Comparison of ENCODE assay signal across 14 cellular contexts in the genomic region with DNA sequence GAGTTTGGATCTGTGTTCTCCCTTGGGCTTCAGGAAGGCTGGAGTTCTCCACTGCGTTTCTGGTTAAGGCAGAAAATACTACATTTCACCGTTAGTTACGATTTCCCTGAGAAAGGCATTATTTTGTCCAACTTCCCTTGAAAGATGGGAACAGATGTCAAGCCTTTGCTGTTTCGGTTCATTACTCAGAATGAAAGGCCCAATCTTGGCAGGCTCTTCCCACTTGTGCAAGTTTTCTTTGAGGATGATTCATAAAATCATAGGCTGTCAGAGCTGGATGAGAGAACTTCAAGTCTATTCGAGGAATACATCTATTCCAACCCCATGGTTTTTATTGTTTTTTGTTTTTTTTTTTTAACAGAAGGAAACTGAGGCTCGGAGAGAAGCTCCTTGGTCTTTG.
A peak's percentile ranks its signal among the peaks of the same experiment; 100 is the strongest.
DNase-seq lines count a peak whose midpoint lies in the region; ATAC-seq and TF ChIP-seq lines count a peak whose summit lies in the region.
"Had no signal": no experiment of that assay in that cellular context is flagged by ENCODE, and none has a peak within 500 bp of the region (broad histone marks: within the 10 kb centered on the region; RNA-seq: fewer than 3 reads in every experiment).

No MANE protein-coding gene starts in this region.

- H3K9me3 ChIP-seq in MG63, result no peaks in the 10 kb centered on the region
- no peaks in the 10 kb centered on the region for H3K9me3 ChIP-seq in esophagus squamous epithelium

- H3K4me1 ChIP-seq in esophagus squamous epithelium, result no peaks in the 10 kb centered on the region

- DNase-seq in MG63 (peak; percentile 59), middle frontal gyrus (ENCODE audit: extremely low spot score, low spot score) (peak; percentile 53), esophagus squamous epithelium (lab: John Stamatoyannopoulos, UW) (no peak)
- DNase-seq in activated CD4-positive, alpha-beta T cell treated with anti-CD3 and anti-CD28 coated beads for 36 hours, result no peak
- no peak for DNase-seq in stimulated activated CD4-positive, alpha-beta T cell treated with anti-CD3 and anti-CD28 coated beads, Interleukin-15, amount 100 ng/mL, for 24 hours
- no peak for DNase-seq in stimulated activated naive B cell treated with anti-CD40 and anti-IgM and Interleukin-4, amounts not matched to agents 10 μg/mL and 1 μg/mL and 100 μg/mL, for 72 hours
- DNase-seq: Calu3; CD4-positive, alpha-beta memory T cell; DMS79; HCEC 1CT; NCI-H187 treated with DMSO at 0.1 percent for 48 hours; NCI-H510A treated with DMSO at 0.1 percent for 48 hours had no signal

- H3K36me3 Mint-ChIP-seq in brain, result peaks cover 21% of the 10 kb centered on the region
- H3K36me3 Mint-ChIP-seq in activated CD4-positive, alpha-beta T cell treated with anti-CD3 and anti-CD28 coated beads for 36 hours (ENCODE audit: low read depth), result no peaks in the 10 kb centered on the region
- no peaks in the 10 kb centered on the region for H3K36me3 Mint-ChIP-seq in stimulated activated naive B cell treated with anti-CD40 and anti-IgM and Interleukin-4, amounts not matched to agents 10 μg/mL and 1 μg/mL and 100 μg/mL, for 72 hours
- H3K36me3 Mint-ChIP-seq: CD4-positive, alpha-beta memory T cell had no signal

- no peak overlapping the region for H3K27ac ChIP-seq in esophagus squamous epithelium
- H3K27ac ChIP-seq: KMS-11 had no signal

- POLR2A ChIA-PET in activated CD4-positive, alpha-beta T cell treated with anti-CD3 and anti-CD28 coated beads for 36 hours (lab: Charles Lee), result no interaction called here

- peak overlapping the region in 1 of 5 experiments; percentile 44 for H3K4me3 Mint-ChIP-seq in brain
- H3K4me3 Mint-ChIP-seq in activated CD4-positive, alpha-beta T cell treated with anti-CD3 and anti-CD28 coated beads for 36 hours, result no peak overlapping the region
- H3K4me3 Mint-ChIP-seq in stimulated activated naive B cell treated with anti-CD40 and anti-IgM and Interleukin-4, amounts not matched to agents 10 μg/mL and 1 μg/mL and 100 μg/mL, for 72 hours, result no peak overlapping the region
- H3K4me3 Mint-ChIP-seq: CD4-positive, alpha-beta memory T cell had no signal

- H3K27me3 Mint-ChIP-seq in brain, result peaks cover 11% of the 10 kb centered on the region
- H3K27me3 Mint-ChIP-seq in activated CD4-positive, alpha-beta T cell treated with anti-CD3 and anti-CD28 coated beads for 36 hours, result peaks cover 12% of the 10 kb centered on the region
- peaks cover 15 to 28% of the 10 kb centered on the region in 2 donors for H3K27me3 Mint-ChIP-seq in stimulated activated naive B cell treated with anti-CD40 and anti-IgM and Interleukin-4, amounts not matched to agents 10 μg/mL and 1 μg/mL and 100 μg/mL, for 72 hours

- intact Hi-C loops in activated CD4-positive, alpha-beta T cell treated with anti-CD3 and anti-CD28 coated beads for 36 hours (cut with DNase I, micrococcal nuclease), result no loop called here
- intact Hi-C loops in esophagus squamous epithelium (cut with DNase I), result no loop called here

- no peak overlapping the region for H3K4me3 ChIP-seq in MG63
- H3K4me3 ChIP-seq in esophagus squamous epithelium, result no peak overlapping the region

- WGBS in esophagus squamous epithelium, 2 donors, result 46 to 50% methylated on average over 6 of the region's 6 CpGs

- H3K27me3 ChIP-seq in MG63 (no peaks in the 10 kb centered on the region), esophagus squamous epithelium (peaks cover 0 to 50% (median 0%) of the 10 kb centered on the region in 4 donors)

- no peak for ATAC-seq in activated CD4-positive, alpha-beta T cell treated with anti-CD3 and anti-CD28 coated beads for 36 hours
- ATAC-seq in stimulated activated naive B cell treated with anti-CD40 and anti-IgM and Interleukin-4, amounts not matched to agents 10 μg/mL and 1 μg/mL and 100 μg/mL, for 72 hours (replicated peaks), result no peak

- peak overlapping the region; percentile 34 to 91 (median 74) for H3K27ac Mint-ChIP-seq in brain
- H3K27ac Mint-ChIP-seq in activated CD4-positive, alpha-beta T cell treated with anti-CD3 and anti-CD28 coated beads for 36 hours, result no peak overlapping the region
- H3K27ac Mint-ChIP-seq in stimulated activated naive B cell treated with anti-CD40 and anti-IgM and Interleukin-4, amounts not matched to agents 10 μg/mL and 1 μg/mL and 100 μg/mL, for 72 hours, result no peak overlapping the region
- H3K27ac Mint-ChIP-seq: CD4-positive, alpha-beta memory T cell had no signal

- no peaks in the 10 kb centered on the region for H3K36me3 ChIP-seq in MG63
- H3K36me3 ChIP-seq in esophagus squamous epithelium, result no peaks in the 10 kb centered on the region

- no peak for TF ChIP-seq POLR2A in esophagus squamous epithelium (IDR thresholded peaks at IDR 0.05)

- H3K4me1 Mint-ChIP-seq in brain, result peaks cover 81% of the 10 kb centered on the region
- no peaks in the 10 kb centered on the region for H3K4me1 Mint-ChIP-seq in activated CD4-positive, alpha-beta T cell treated with anti-CD3 and anti-CD28 coated beads for 36 hours
- no peaks in the 10 kb centered on the region for H3K4me1 Mint-ChIP-seq in stimulated activated naive B cell treated with anti-CD40 and anti-IgM and Interleukin-4, amounts not matched to agents 10 μg/mL and 1 μg/mL and 100 μg/mL, for 72 hours
- H3K4me1 Mint-ChIP-seq: CD4-positive, alpha-beta memory T cell had no signal

- no peaks in the 10 kb centered on the region for H3K9me3 Mint-ChIP-seq in brain
- H3K9me3 Mint-ChIP-seq in activated CD4-positive, alpha-beta T cell treated with anti-CD3 and anti-CD28 coated beads for 36 hours (ENCODE audit: low read depth), result no peaks in the 10 kb centered on the region
- H3K9me3 Mint-ChIP-seq in stimulated activated naive B cell treated with anti-CD40 and anti-IgM and Interleukin-4, amounts not matched to agents 10 μg/mL and 1 μg/mL and 100 μg/mL, for 72 hours, result no peaks in the 10 kb centered on the region

- CTCF ChIA-PET in activated CD4-positive, alpha-beta T cell treated with anti-CD3 and anti-CD28 coated beads for 36 hours (lab: Charles Lee), result no interaction called here

- TF ChIP-seq CTCF in brain (conservative IDR thresholded peaks at IDR 0.05) (no peak), esophagus squamous epithelium (IDR thresholded peaks at IDR 0.05) (no peak)

Comparison
In these comparisons a context has a peak if more than half of its experiments do, and no peak if none do; other contexts are left out.
1. DNase-seq: peak in MG63 (single experiment) and middle frontal gyrus (single experiment); none in activated CD4-positive, alpha-beta T cell treated with anti-CD3 and anti-CD28 coated beads for 36 hours (single experiment), esophagus squamous epithelium (single experiment), stimulated activated CD4-positive, alpha-beta T cell treated with anti-CD3 and anti-CD28 coated beads, Interleukin-15, amount 100 ng/mL, for 24 hours (single experiment) and stimulated activated naive B cell treated with anti-CD40 and anti-IgM and Interleukin-4, amounts not matched to agents 10 μg/mL and 1 μg/mL and 100 μg/mL, for 72 hours (single experiment).
2. H3K27ac Mint-ChIP-seq: peak in brain (5 of 5); none in activated CD4-positive, alpha-beta T cell treated with anti-CD3 and anti-CD28 coated beads for 36 hours (single experiment) and stimulated activated naive B cell treated with anti-CD40 and anti-IgM and Interleukin-4, amounts not matched to agents 10 μg/mL and 1 μg/mL and 100 μg/mL, for 72 hours (single experiment).